9 cellular contexts compared by ENCODE assay signal in genomic region chr5:83564069-83564749, GRCh38.
DNase-seq lines count a peak whose midpoint lies in the region; ATAC-seq and TF ChIP-seq lines count a peak whose summit lies in the region.
"Had no signal": no experiment of that assay in that cellular context is flagged by ENCODE, and none has a peak within 500 bp of the region (broad histone marks: within the 10 kb centered on the region; RNA-seq: fewer than 3 reads in every experiment).

No MANE protein-coding gene starts in this region.

- no peak for TF ChIP-seq POLR2A in adrenal gland (IDR thresholded peaks at IDR 0.05)

- H3K4me1 Mint-ChIP-seq in type B pancreatic cell (ENCODE audit: unreplicated experiment), result peaks cover 41% of the 10 kb centered on the region

- DNase-seq in DMS114 treated with DMSO at 0.1 percent for 48 hours (lab: John Stamatoyannopoulos, UW; ENCODE audit: unreplicated experiment) (peak; percentile 53), NCI-H128 (lab: John Stamatoyannopoulos, UW; ENCODE audit: unreplicated experiment) (peak; percentile 5), adrenal gland (no peak), iPS-NIHi11 (ENCODE audit: low spot score) (peak; percentile 53), type B pancreatic cell (ENCODE audit: extremely low spot score, unreplicated experiment) (no peak), mucosa of gallbladder (ENCODE audit: low spot score) (no peak)

- intact Hi-C loops in adrenal gland (cut with DNase I), result loop anchor here in 1 of 2 donors (10.0 kb wide), 1 partner anchor 1209 kb away; no protein-coding TSS in a partner anchor

- no peak overlapping the region for H3K27ac ChIP-seq in adrenal gland
- H3K27ac ChIP-seq: SJCRH30 had no signal

- ATAC-seq in GM21576 (IDR thresholded peaks at IDR 0.05; ENCODE audit: unreplicated experiment) (peak; percentile 66), GM18909 (IDR thresholded peaks at IDR 0.05; ENCODE audit: poor library complexity, unreplicated experiment) (no peak)

- H3K36me3 Mint-ChIP-seq in type B pancreatic cell, result peaks cover 30% of the 10 kb centered on the region

- no peaks in the 10 kb centered on the region for H3K36me3 ChIP-seq in adrenal gland (replicated peaks in 1 of 2)

- no peak overlapping the region for H3K4me3 Mint-ChIP-seq in type B pancreatic cell

- peak overlapping the region in 1 of 4 donors; percentile 14 for H3K4me3 ChIP-seq in adrenal gland
- H3K4me3 ChIP-seq: SJCRH30 had no signal

- H3K9me3 Mint-ChIP-seq in type B pancreatic cell, result no peaks in the 10 kb centered on the region

- 20 to 25% (median 22%) methylated on average over 5 of the region's 5 CpGs for WGBS in adrenal gland, 4 donors

- peak; percentile 63 to 82 (median 74) for TF ChIP-seq CTCF in adrenal gland (IDR thresholded peaks at IDR 0.05)
- peak; percentile 86 for TF ChIP-seq CTCF in type B pancreatic cell (conservative IDR thresholded peaks at IDR 0.05)

- H3K27me3 Mint-ChIP-seq in type B pancreatic cell, result no peaks in the 10 kb centered on the region

- no peaks in the 10 kb centered on the region for H3K9me3 ChIP-seq in adrenal gland (replicated peaks in 1 of 3)
- H3K9me3 ChIP-seq: SJCRH30 had no signal

- H3K27ac Mint-ChIP-seq in type B pancreatic cell, result no peak overlapping the region

- H3K4me1 ChIP-seq in adrenal gland (replicated peaks in 1 of 2), result peaks cover 0 to 4% of the 10 kb centered on the region in 2 donors
- H3K4me1 ChIP-seq: SJCRH30 had no signal

- H3K27me3 ChIP-seq in adrenal gland, result no peaks in the 10 kb centered on the region
- H3K27me3 ChIP-seq: SJCRH30 had no signal

Comparison
In these comparisons a context has a peak if more than half of its experiments do, and no peak if none do; other contexts are left out.
1. DNase-seq: peak in DMS114 treated with DMSO at 0.1 percent for 48 hours (single experiment), NCI-H128 (single experiment) and iPS-NIHi11 (single experiment); none in adrenal gland (0 of 7), type B pancreatic cell (single experiment) and mucosa of gallbladder (single experiment).